In genomic region chr10:132399117-132400035, GRCh38 we compare ENCODE assay signal across 15 cellular contexts. TPM values are rescaled to one million over a fixed set of nuclear protein-coding genes. Genes with fewer than 3 reads are reported as not detected.
DNase-seq lines count a peak whose midpoint lies in the region; ATAC-seq and TF ChIP-seq lines count a peak whose summit lies in the region.
"Had no signal": no experiment of that assay in that cellular context is flagged by ENCODE, and none has a peak within 500 bp of the region (broad histone marks: within the 10 kb centered on the region; RNA-seq: fewer than 3 reads in every experiment).

No MANE protein-coding gene starts in this region.

- DNase-seq in NCI-H1436 (lab: John Stamatoyannopoulos, UW) (peak; percentile 69), NCI-H1436 treated with DMSO at 0.1 percent for 48 hours (lab: John Stamatoyannopoulos, UW) (no peak), WTC11 (ENCODE audit: low spot score) (no peak), right lobe of liver (peak in 2 of 3 donors; percentile 28 to 43), stomach (peak; percentile 72)
- DNase-seq in NK-92 treated with Interleukin-12 subunit alpha and Interleukin-12 subunit beta, amount 100 ng/mL, for 24 hours (lab: John Stamatoyannopoulos, UW), result no peak
- DNase-seq: 8988T, EL, KG1, NCI-H510A treated with DMSO at 0.1 percent for 48 hours had no signal

- no peak overlapping the region for H3K4me3 ChIP-seq in right lobe of liver
- peak overlapping the region in 3 of 4 donors; percentile 70 to 97 (median 73) for H3K4me3 ChIP-seq in stomach

- H3K36me3 ChIP-seq in right lobe of liver, result no peaks in the 10 kb centered on the region
- peaks cover 0 to 4% (median under 1%) of the 10 kb centered on the region in 4 donors for H3K36me3 ChIP-seq in stomach
- H3K36me3 ChIP-seq: neutrophil, thoracic aorta had no signal

- H3K27me3 ChIP-seq in right lobe of liver (no peaks in the 10 kb centered on the region), stomach (no peaks in the 10 kb centered on the region)

- no peaks in the 10 kb centered on the region for H3K9me3 ChIP-seq in right lobe of liver
- no peaks in the 10 kb centered on the region for H3K9me3 ChIP-seq in stomach
- H3K9me3 ChIP-seq: neutrophil, thoracic aorta had no signal

- peaks cover 20% of the 10 kb centered on the region for H3K4me1 Mint-ChIP-seq in WTC11

- H3K4me1 ChIP-seq in right lobe of liver (peaks cover 0 to 10% (median 3%) of the 10 kb centered on the region in 4 donors), stomach (peaks cover 79 to 85% (median 82%) of the 10 kb centered on the region in 4 donors)

- TF ChIP-seq POLR2A in right lobe of liver (IDR thresholded peaks at IDR 0.05) (no peak), stomach (IDR thresholded peaks at IDR 0.05) (no peak)

- intact Hi-C loops in right lobe of liver (cut with DNase I), result loop anchor here in 1 of 2 donors (10.0 kb wide), 1 partner anchor 65 kb away; the partner anchor contains the start of gene LRRC27
- intact Hi-C loops in stomach (cut with DNase I; ENCODE audit: low total_unique reads), result no loop called here

- H3K4me3 Mint-ChIP-seq in WTC11, result peak overlapping the region; percentile 20; the same call in 1 of the 2 replicates

- no peak for TF ChIP-seq EP300 in stomach (IDR thresholded peaks at IDR 0.05)

- POLR2A ChIA-PET in WTC11 (lab: Charles Lee), result no interaction called here

- ATAC-seq in WTC11 (no peak), right lobe of liver (no peak), HG03097 (IDR thresholded peaks at IDR 0.05; ENCODE audit: low FRiP score, unreplicated experiment) (no peak), HG03442 (IDR thresholded peaks at IDR 0.05; ENCODE audit: unreplicated experiment) (no peak)

- CTCF ChIA-PET in WTC11 (lab: Charles Lee), result interaction anchor here (0.7 to 2.4 kb wide), 4 partner anchors 10 to 52 kb away, joined by 3 to 9 read pairs (median 4); no protein-coding TSS in a partner anchor

- no CpG with 5 or more reads among the region's 27 CpGs for WGBS in right lobe of liver (ENCODE audit: insufficient coverage, low coverage, low lambda C conversion rate, missing lambda C conversion rate)
- 53 to 74% (median 65%) methylated on average over 18 to 27 of the region's 27 CpGs for WGBS in stomach, 5 donors

- no peak for TF ChIP-seq CTCF in WTC11 (IDR thresholded peaks at IDR 0.05)
- no peak for TF ChIP-seq CTCF in right lobe of liver (IDR thresholded peaks at IDR 0.05)
- no peak for TF ChIP-seq CTCF in stomach (IDR thresholded peaks at IDR 0.05)

- H3K27ac Mint-ChIP-seq in WTC11, result no peak overlapping the region

- H3K9me3 Mint-ChIP-seq in WTC11, result no peaks in the 10 kb centered on the region

- no peaks in the 10 kb centered on the region for H3K36me3 Mint-ChIP-seq in WTC11

- H3K27ac ChIP-seq in right lobe of liver (no peak overlapping the region), stomach (peak overlapping the region; percentile 96 to 99 (median 98))
- H3K27ac ChIP-seq: SK-N-MC, thoracic aorta had no signal

- H3K27me3 Mint-ChIP-seq in WTC11 (ENCODE audit: low read depth), result peaks cover 4% of the 10 kb centered on the region; the same call in 1 of the 2 replicates

TF ChIP-seq in WTC11, 78 proteins besides CTCF, POLR2A, EP300 and RAD21:
- no peak for TF ChIP-seq MAX (CRISPR knock-in tag; IDR thresholded peaks at IDR 0.05)
- TF ChIP-seq ATF3 (CRISPR knock-in tag; conservative IDR thresholded peaks at IDR 0.05), result no peak
- TF ChIP-seq TCF7 (CRISPR knock-in tag; IDR thresholded peaks at IDR 0.05; ENCODE audit: low read depth), result no peak
- TF ChIP-seq FOXJ3 (CRISPR knock-in tag; IDR thresholded peaks at IDR 0.05; ENCODE audit: borderline replicate concordance), result no peak
- no peak for TF ChIP-seq MXD4 (CRISPR knock-in tag; IDR thresholded peaks at IDR 0.05; ENCODE audit: borderline replicate concordance)
- TF ChIP-seq OVOL2 (CRISPR knock-in tag; IDR thresholded peaks at IDR 0.05; ENCODE audit: borderline replicate concordance), result no peak
- no peak for TF ChIP-seq PRRX2 (CRISPR knock-in tag; IDR thresholded peaks at IDR 0.05)
- TF ChIP-seq SMAD4 (CRISPR knock-in tag; IDR thresholded peaks at IDR 0.05), result no peak
- TF ChIP-seq ERG (CRISPR knock-in tag; IDR thresholded peaks at IDR 0.05), result no peak
- TF ChIP-seq ZNF416 (CRISPR knock-in tag; IDR thresholded peaks at IDR 0.05), result no peak
- no peak for TF ChIP-seq ELF4 (CRISPR knock-in tag; IDR thresholded peaks at IDR 0.05; ENCODE audit: low read depth)
- TF ChIP-seq NFE2L1 (CRISPR knock-in tag; IDR thresholded peaks at IDR 0.05), result no peak

RNA-seq across cellular contexts. Expression of gene PWWP2B, which starts 2.4 kb away (rescaled TPM):
- total RNA-seq in WTC11 (2021), result 12.2 to 14.1 TPM (median 13.6 TPM) in 3 replicates
- total RNA-seq in right lobe of liver, result 10 to 100 TPM in 1 of 6 experiments, 1 to 10 TPM in 5; 3.0 to 12.2 (median 5.1) TPM
- total RNA-seq in stomach, result 100 to 1,000 TPM in 1 of 5 donors, 10 to 100 TPM in 3, 1 to 10 TPM in 1; 8.5 to 167 (median 22.9) TPM
- 10 to 100 TPM; 14.2 to 24.4 (median 22.7) TPM for polyA plus RNA-seq in stomach

Comparison
In these comparisons a context has a peak if more than half of its experiments do, and no peak if none do; other contexts are left out.
1. DNase-seq: peak in NCI-H1436 (single experiment), right lobe of liver (2 of 3) and stomach (single experiment); none in NCI-H1436 treated with DMSO at 0.1 percent for 48 hours (single experiment), WTC11 (single experiment) and NK-92 treated with Interleukin-12 subunit alpha and Interleukin-12 subunit beta, amount 100 ng/mL, for 24 hours (single experiment).
2. H3K27ac ChIP-seq: peak in stomach (5 of 5); none in right lobe of liver (0 of 3).
3. H3K4me3 ChIP-seq: peak in stomach (3 of 4); none in right lobe of liver (0 of 3).